14 cellular contexts compared by ENCODE assay signal in the genomic region with DNA sequence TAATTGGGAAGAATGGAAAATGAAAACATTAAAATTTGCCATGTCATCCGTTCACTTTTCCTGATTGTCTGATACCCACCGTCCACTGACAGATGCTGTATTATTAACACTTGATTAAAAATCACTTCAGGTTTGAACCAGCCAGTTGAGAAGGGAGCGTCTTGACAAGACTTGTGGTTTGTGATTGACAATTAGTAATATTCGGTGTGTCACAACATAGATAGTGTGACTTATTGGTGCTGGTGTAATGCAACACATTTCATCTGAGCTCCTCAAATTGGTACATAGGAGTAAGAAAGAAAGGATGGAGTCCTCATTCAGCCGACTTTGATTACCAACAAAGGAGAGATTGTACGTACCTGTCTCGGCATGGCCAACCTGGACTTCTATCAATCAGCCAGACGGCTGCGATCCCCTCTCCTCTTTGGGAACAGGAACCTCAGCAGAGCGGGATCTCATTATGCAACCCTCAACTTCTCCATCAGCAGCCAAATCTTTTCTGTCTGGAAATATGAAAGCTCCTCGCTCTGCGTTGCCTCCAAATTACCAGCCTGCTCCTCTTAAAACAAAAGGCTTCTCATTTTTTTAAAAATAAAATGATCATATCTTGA.
"Had no signal": no experiment of that assay in that cellular context is flagged by ENCODE, and none has a peak within 500 bp of the region (broad histone marks: within the 10 kb centered on the region; RNA-seq: fewer than 3 reads in every experiment).

No MANE protein-coding gene starts in this region.

- H3K4me1 ChIP-seq: left lung, suprapubic skin had no signal

- DNase-seq: activated CD4-positive, alpha-beta T cell treated with anti-CD3 and anti-CD28 coated beads, Interleukin-2, amount 50 U/mL, for 48 hours; activated naive CD4-positive, alpha-beta T cell treated with Interleukin-2 at 50 U/mL for 16 hours; activated naive CD8-positive, alpha-beta T cell treated with anti-CD3 and anti-CD28 coated beads, Interleukin-2, amount 50 U/mL, for 24 hours; activated T-cell treated with anti-CD3 and anti-CD28 coated beads, Interleukin-2, amount 50 U/mL, for 72 hours; naive thymus-derived CD8-positive, alpha-beta T cell; stimulated activated naive CD8-positive, alpha-beta T cell treated with anti-CD3 and anti-CD28 coated beads, Interleukin-15, Interleukin-2, amounts not matched to agents 100 U/mL and 50 U/mL, for 24 hours; T-helper 1 cell; T1000; trophoblast cell had no signal

- H3K9me3 ChIP-seq: left lung, neutrophil, suprapubic skin had no signal

- ATAC-seq: activated naive CD8-positive, alpha-beta T cell treated with anti-CD3 and anti-CD28 coated beads, Interleukin-2, amount 50 U/mL, for 24 hours; activated T-cell treated with anti-CD3 and anti-CD28 coated beads, Interleukin-2, amount 50 U/mL, for 72 hours; esophagus mucosa; left lung; naive thymus-derived CD8-positive, alpha-beta T cell; stimulated activated naive CD8-positive, alpha-beta T cell treated with anti-CD3 and anti-CD28 coated beads, Interleukin-15, Interleukin-2, amounts not matched to agents 100 U/mL and 50 U/mL, for 24 hours had no signal

- H3K27ac ChIP-seq: left lung, neutrophil, suprapubic skin, VCaP had no signal

- H3K36me3 ChIP-seq: left lung, neutrophil, suprapubic skin had no signal

- H3K4me3 ChIP-seq: left lung, suprapubic skin had no signal
